17 cellular contexts compared by ENCODE assay signal in genomic region chr12:39006286-39006685, GRCh38.
"Had no signal": no experiment of that assay in that cellular context is flagged by ENCODE, and none has a peak within 500 bp of the region (broad histone marks: within the 10 kb centered on the region; RNA-seq: fewer than 3 reads in every experiment).

No MANE protein-coding gene starts in this region.

- H3K4me3 ChIP-seq: ascending aorta, coronary artery, heart right ventricle, left ventricle myocardium inferior, neural progenitor cell, right atrium auricular region, upper lobe of left lung had no signal

- ATAC-seq: activated CD8-positive, alpha-beta T cell treated with anti-CD3 and anti-CD28 coated beads, Interleukin-2, amount 10 ng/mL, durations not matched to agents 7 days and 5 days; heart right ventricle; naive thymus-derived CD4-positive, alpha-beta T cell; stimulated activated naive CD8-positive, alpha-beta T cell treated with anti-CD3 and anti-CD28 coated beads, Interleukin-15, Interleukin-2, amounts not matched to agents 100 U/mL and 50 U/mL, for 24 hours had no signal

- H3K36me3 ChIP-seq: ascending aorta, heart right ventricle, left ventricle myocardium inferior, neural progenitor cell, right atrium auricular region, upper lobe of left lung, WERI-Rb-1 had no signal

- DNase-seq: activated CD4-positive, alpha-beta T cell treated with anti-CD3 and anti-CD28 coated beads for 1 hour; activated CD4-positive, alpha-beta T cell treated with anti-CD3 and anti-CD28 coated beads, Interleukin-2, amount 50 U/mL, for 1 hour; activated CD8-positive, alpha-beta T cell treated with anti-CD3 and anti-CD28 coated beads, Interleukin-2, amount 10 ng/mL, durations not matched to agents 7 days and 5 days; activated gamma-delta T cell treated with Interleukin-2 at 50 U/mL for 16 hours; cerebellar nuclear complex; endodermal cell; heart right ventricle; left ventricle myocardium inferior; naive thymus-derived CD4-positive, alpha-beta T cell; stimulated activated CD4-positive, alpha-beta T cell treated with anti-CD3 and anti-CD28 coated beads, Interleukin-4, amount 100 ng/mL, for 4 hours; stimulated activated naive CD8-positive, alpha-beta T cell treated with anti-CD3 and anti-CD28 coated beads, Interleukin-15, Interleukin-2, amounts not matched to agents 100 U/mL and 50 U/mL, for 24 hours; upper lobe of left lung; WERI-Rb-1 had no signal

- H3K27me3 ChIP-seq: ascending aorta, heart right ventricle, neural progenitor cell, right atrium auricular region, upper lobe of left lung had no signal
